27 cellular contexts compared by ENCODE assay signal in the genomic region with DNA sequence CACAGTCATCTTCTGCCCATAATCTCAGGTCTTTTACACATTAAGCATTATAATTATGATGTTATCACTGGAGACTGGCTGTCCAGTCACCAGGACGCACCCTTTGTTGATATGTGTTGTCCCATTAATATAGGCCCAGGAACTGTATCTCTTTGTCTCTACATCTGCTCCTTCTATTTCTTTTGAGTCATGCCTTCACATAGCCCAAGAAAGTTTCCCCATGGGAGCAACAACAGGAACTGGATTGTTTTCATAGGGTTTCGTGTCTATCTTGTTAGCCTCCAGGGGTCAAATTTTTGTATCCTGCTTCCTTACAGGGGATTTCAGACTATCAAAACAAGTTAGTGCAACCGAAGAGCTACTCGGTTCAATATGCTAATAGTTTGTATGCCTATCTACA.
A peak's percentile ranks its signal among the peaks of the same experiment; 100 is the strongest.
DNase-seq lines count a peak whose midpoint lies in the region; ATAC-seq, FAIRE-seq and TF ChIP-seq lines count a peak whose summit lies in the region.
"Had no signal": no experiment of that assay in that cellular context is flagged by ENCODE, and none has a peak within 500 bp of the region (broad histone marks: within the 10 kb centered on the region; RNA-seq: fewer than 3 reads in every experiment).

No MANE protein-coding gene starts in this region.

- H3K27ac Mint-ChIP-seq in astrocyte (ENCODE audit: unreplicated experiment), result no peak overlapping the region
- H3K27ac Mint-ChIP-seq: activated CD8-positive, alpha-beta T cell treated with anti-CD3 and anti-CD28 coated beads, Interleukin-2, amount 10 ng/mL, durations not matched to agents 7 days and 5 days; activated naive CD4-positive, alpha-beta T cell treated with anti-CD3 and anti-CD28 coated beads, Interleukin-2, amount 50 U/mL, for 72 hours; activated T-cell treated with anti-CD3 and anti-CD28 coated beads, Interleukin-2, amount 50 U/mL, for 24 hours; B cell; dendritic cell treated with granulocyte-macrophage colony-stimulating factor and Interleukin-4, amounts not matched to agents 40 ng/mL and 50 ng/mL, for 4 days; immature natural killer cell; type B pancreatic cell had no signal

- H3K9me3 Mint-ChIP-seq in astrocyte (ENCODE audit: unreplicated experiment), result peaks cover 3% of the 10 kb centered on the region

- no peak overlapping the region for H3K4me3 Mint-ChIP-seq in astrocyte (ENCODE audit: unreplicated experiment)
- H3K4me3 Mint-ChIP-seq: activated CD8-positive, alpha-beta T cell treated with anti-CD3 and anti-CD28 coated beads, Interleukin-2, amount 10 ng/mL, durations not matched to agents 7 days and 5 days; activated T-cell treated with anti-CD3 and anti-CD28 coated beads, Interleukin-2, amount 50 U/mL, for 24 hours; B cell; dendritic cell treated with granulocyte-macrophage colony-stimulating factor and Interleukin-4, amounts not matched to agents 40 ng/mL and 50 ng/mL, for 4 days; immature natural killer cell; type B pancreatic cell had no signal

- peak; percentile 40 for DNase-seq in HT1080 (ENCODE audit: low read depth)
- no peak for DNase-seq in astrocyte (ENCODE audit: low read depth)
- DNase-seq in fibroblast of villous mesenchyme (ENCODE audit: low read depth), result peak; percentile 10
- peak; percentile 32 for DNase-seq in skeletal muscle cell (ENCODE audit: low read depth)
- no peak for DNase-seq in HTR-8/SVneo (ENCODE audit: insufficient read length, low spot score)
- DNase-seq in pancreas, result no peak
- DNase-seq: activated CD8-positive, alpha-beta T cell treated with anti-CD3 and anti-CD28 coated beads, Interleukin-2, amount 10 ng/mL, durations not matched to agents 7 days and 5 days; activated T-cell treated with anti-CD3 and anti-CD28 coated beads, Interleukin-2, amount 50 U/mL, for 24 hours; body of pancreas; H7; immature natural killer cell; lower lobe of right lung; MM.1S; NCI-H1694; NCI-H774; nucleus accumbens; right lobe of liver; stimulated activated CD4-positive, alpha-beta T cell treated with anti-CD3 and anti-CD28 coated beads, Interleukin-2, amount 100 ng/mL, for 24 hours; stimulated activated naive CD4-positive, alpha-beta T cell treated with Interleukin-2 at 50 U/mL for 16 hours had no signal

- intact Hi-C loops in pancreas (cut with DNase I), result no loop called here

- H3K9ac ChIP-seq in astrocyte (ENCODE audit: low read length), result no peak overlapping the region

- H3K79me2 ChIP-seq in astrocyte (ENCODE audit: insufficient read depth, low read length), result no peaks in the 10 kb centered on the region

- H3K4me2 ChIP-seq in astrocyte (ENCODE audit: low read length), result peak overlapping the region; percentile 40

- FAIRE-seq in astrocyte (lab: Jason Lieb, UNC), result no peak
- FAIRE-seq in HTR-8/SVneo (lab: Jason Lieb, UNC), result no peak
- no peak for FAIRE-seq in pancreas (lab: Jason Lieb, UNC)
- FAIRE-seq: HepG2 had no signal

- no peak overlapping the region for H2AFZ ChIP-seq in astrocyte (ENCODE audit: low read depth, low read length)

- H3K4me3 ChIP-seq in astrocyte (ENCODE audit: insufficient read depth, low read depth, low read length), result no peak overlapping the region
- no peak overlapping the region for H3K4me3 ChIP-seq in fibroblast of villous mesenchyme (ENCODE audit: low read depth, low read length)
- no peak overlapping the region for H3K4me3 ChIP-seq in skeletal muscle cell (ENCODE audit: low read depth, low read length)
- H3K4me3 ChIP-seq in pancreas, result no peak overlapping the region
- H3K4me3 ChIP-seq: body of pancreas, lower lobe of right lung, right lobe of liver, SJSA1 had no signal

- ATAC-seq in SK-N-SH treated with all-trans-retinoic acid at 6 μM for 48 hours (no peak), pancreas (no peak)
- ATAC-seq: activated CD8-positive, alpha-beta T cell treated with anti-CD3 and anti-CD28 coated beads, Interleukin-2, amount 10 ng/mL, durations not matched to agents 7 days and 5 days; activated naive CD4-positive, alpha-beta T cell treated with anti-CD3 and anti-CD28 coated beads, Interleukin-2, amount 50 U/mL, for 72 hours; body of pancreas; HepG2; lower lobe of right lung; right lobe of liver had no signal

- 80 to 82% methylated on average over 4 of the region's 4 CpGs for WGBS in pancreas, 2 donors

- H3K9me3 ChIP-seq in astrocyte (ENCODE audit: insufficient read depth, low read depth, low read length), result no peaks in the 10 kb centered on the region
- H3K9me3 ChIP-seq in pancreas, result no peaks in the 10 kb centered on the region
- H3K9me3 ChIP-seq: body of pancreas, lower lobe of right lung, right lobe of liver, SJSA1 had no signal

- H3K4me1 ChIP-seq in astrocyte (ENCODE audit: insufficient read depth, low read length) (peaks cover 10% of the 10 kb centered on the region), pancreas (no peaks in the 10 kb centered on the region)
- H3K4me1 ChIP-seq: body of pancreas, lower lobe of right lung, right lobe of liver had no signal

- no peaks in the 10 kb centered on the region for H4K20me1 ChIP-seq in astrocyte (ENCODE audit: insufficient read depth, low read length)

- H3K27me3 Mint-ChIP-seq in astrocyte (ENCODE audit: low read depth, unreplicated experiment), result no peaks in the 10 kb centered on the region
- H3K27me3 Mint-ChIP-seq: activated T-cell treated with anti-CD3 and anti-CD28 coated beads, Interleukin-2, amount 50 U/mL, for 24 hours; B cell; dendritic cell treated with granulocyte-macrophage colony-stimulating factor and Interleukin-4, amounts not matched to agents 40 ng/mL and 50 ng/mL, for 4 days; type B pancreatic cell had no signal

- H3K27ac ChIP-seq in astrocyte (ENCODE audit: low read depth, low read length), result peak overlapping the region; percentile 1
- H3K27ac ChIP-seq in pancreas, result no peak overlapping the region
- H3K27ac ChIP-seq: body of pancreas, epithelial cell of prostate, lower lobe of right lung, right lobe of liver, SJSA1 had no signal

- H3K27me3 ChIP-seq in astrocyte (ENCODE audit: insufficient read depth, low read length), result no peaks in the 10 kb centered on the region
- no peaks in the 10 kb centered on the region for H3K27me3 ChIP-seq in pancreas
- H3K27me3 ChIP-seq: body of pancreas, right lobe of liver, SJSA1 had no signal

- no peak for TF ChIP-seq CTCF in astrocyte (IDR thresholded peaks at IDR 0.05; ENCODE audit: insufficient read depth, low read depth, low read length)
- TF ChIP-seq CTCF in fibroblast of villous mesenchyme (IDR thresholded peaks at IDR 0.05; ENCODE audit: insufficient read depth, low read depth, low read length), result no peak
- TF ChIP-seq CTCF in pancreas (IDR thresholded peaks at IDR 0.05), result no peak

- H3K36me3 Mint-ChIP-seq in astrocyte (ENCODE audit: low read depth, unreplicated experiment), result no peaks in the 10 kb centered on the region
- H3K36me3 Mint-ChIP-seq: activated naive CD4-positive, alpha-beta T cell treated with anti-CD3 and anti-CD28 coated beads, Interleukin-2, amount 50 U/mL, for 72 hours; immature natural killer cell; type B pancreatic cell had no signal

- H3K36me3 ChIP-seq in astrocyte (ENCODE audit: insufficient read depth, low read length), result no peaks in the 10 kb centered on the region
- H3K36me3 ChIP-seq in pancreas, result no peaks in the 10 kb centered on the region
- H3K36me3 ChIP-seq: lower lobe of right lung, right lobe of liver, SJSA1 had no signal

- peaks cover 13% of the 10 kb centered on the region for H3K4me1 Mint-ChIP-seq in astrocyte (ENCODE audit: low read depth, unreplicated experiment)
- H3K4me1 Mint-ChIP-seq: B cell, immature natural killer cell had no signal

TF ChIP-seq in SK-N-SH treated with all-trans-retinoic acid at 6 μM for 48 hours, 23 proteins besides CTCF, POLR2A, EP300 and RAD21:
- no peak for TF ChIP-seq TCF4 (CRISPR knock-in tag; IDR thresholded peaks at IDR 0.05; ENCODE audit: borderline replicate concordance)
- no peak for TF ChIP-seq ARNTL (CRISPR knock-in tag; IDR thresholded peaks at IDR 0.05; ENCODE audit: borderline replicate concordance, low read depth)
TF ChIP-seq in SK-N-SH treated with all-trans-retinoic acid at 6 μM for 48 hours: peak in this region for 0.

Comparison
In these comparisons a context has a peak if more than half of its experiments do, and no peak if none do; other contexts are left out.
1. DNase-seq: peak in HT1080 (single experiment), fibroblast of villous mesenchyme (single experiment) and skeletal muscle cell (single experiment); none in astrocyte (single experiment), HTR-8/SVneo (single experiment) and pancreas (0 of 6).